ENCODE assay signal across 11 cellular contexts in genomic region chr2:31256611-31257382, GRCh38.
DNase-seq lines count a peak whose midpoint lies in the region; ATAC-seq and FAIRE-seq lines count a peak whose summit lies in the region.
"Had no signal": no experiment of that assay in that cellular context is flagged by ENCODE, and none has a peak within 500 bp of the region (broad histone marks: within the 10 kb centered on the region; RNA-seq: fewer than 3 reads in every experiment).

No MANE protein-coding gene starts in this region.

- DNase-seq in germinal center (ENCODE audit: low spot score) = peak; percentile 55
- no peak for DNase-seq in SW480 (ENCODE audit: low spot score)
- DNase-seq in NCI-H2107 treated with DMSO at 0.1 percent for 48 hours (lab: John Stamatoyannopoulos, UW; ENCODE audit: unreplicated experiment) = no peak
- no peak for DNase-seq in putamen (ENCODE audit: low spot score)
- DNase-seq in HTR-8/SVneo (ENCODE audit: insufficient read length, low spot score) = no peak
- DNase-seq: activated naive CD8-positive, alpha-beta T cell treated with anti-CD3 and anti-CD28 coated beads for 36 hours; MV-4-11; testis had no signal

- ATAC-seq in GM18498 (IDR thresholded peaks at IDR 0.05; ENCODE audit: unreplicated experiment) (peak; percentile 7), GM21576 (IDR thresholded peaks at IDR 0.05; ENCODE audit: unreplicated experiment) (peak; percentile 7), HG03439 (IDR thresholded peaks at IDR 0.05; ENCODE audit: unreplicated experiment) (peak; percentile 1)

- FAIRE-seq in HTR-8/SVneo (lab: Jason Lieb, UNC) = no peak
